In the genomic region with DNA sequence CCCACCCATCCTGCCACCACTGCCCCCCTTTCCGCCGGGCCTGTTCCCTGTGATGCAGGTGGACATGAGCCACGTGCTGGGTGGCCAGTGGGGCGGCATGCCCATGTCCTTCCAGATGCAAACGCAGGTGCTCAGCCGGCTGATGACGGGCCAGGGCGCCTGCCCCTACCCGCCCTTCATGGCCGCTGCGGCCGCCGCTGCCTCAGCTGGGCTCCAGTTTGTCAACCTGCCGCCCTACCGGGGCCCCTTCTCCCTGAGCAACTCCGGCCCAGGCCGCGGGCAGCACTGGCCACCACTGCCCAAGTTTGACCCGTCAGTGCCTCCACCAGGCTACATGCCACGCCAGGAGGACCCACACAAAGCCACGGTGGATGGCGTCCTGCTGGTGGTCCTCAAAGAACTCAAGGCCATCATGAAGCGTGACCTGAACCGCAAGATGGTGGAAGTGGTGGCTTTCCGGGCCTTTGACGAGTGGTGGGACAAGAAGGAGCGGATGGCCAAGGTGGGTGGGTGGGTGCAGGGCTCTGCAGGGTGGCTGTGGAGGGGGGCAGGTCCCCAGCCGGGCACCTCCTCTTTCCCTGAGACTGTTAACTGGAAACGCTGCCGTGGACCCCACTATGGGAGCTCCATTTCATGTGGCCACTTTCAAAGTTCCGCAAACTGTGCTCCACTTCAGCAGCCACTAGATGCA, we compare ENCODE assay signal across 1 cellular context.
TF ChIP-seq lines count a peak whose summit lies in the region.

No MANE protein-coding gene starts in this region.

TF ChIP-seq in K562, 482 proteins besides CTCF, POLR2A, EP300 and RAD21:
- TF ChIP-seq, protein P1, sequence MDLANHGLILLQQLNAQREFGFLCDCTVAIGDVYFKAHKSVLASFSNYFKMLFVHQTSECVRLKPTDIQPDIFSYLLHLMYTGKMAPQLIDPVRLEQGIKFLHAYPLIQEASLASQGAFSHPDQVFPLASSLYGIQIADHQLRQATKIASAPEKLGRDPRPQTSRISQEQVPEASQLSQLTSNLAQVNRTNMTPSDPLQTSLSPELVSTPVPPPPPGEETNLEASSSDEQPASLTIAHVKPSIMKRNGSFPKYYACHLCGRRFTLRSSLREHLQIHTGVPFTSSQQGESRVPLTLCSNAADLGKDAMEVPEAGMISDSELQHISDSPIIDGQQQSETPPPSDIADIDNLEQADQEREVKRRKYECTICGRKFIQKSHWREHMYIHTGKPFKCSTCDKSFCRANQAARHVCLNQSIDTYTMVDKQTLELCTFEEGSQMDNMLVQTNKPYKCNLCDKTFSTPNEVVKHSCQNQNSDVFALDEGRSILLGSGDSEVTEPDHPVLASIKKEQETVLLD (IDR thresholded peaks at IDR 0.05): no peak
- TF ChIP-seq PCBP2 (IDR thresholded peaks at IDR 0.05; ENCODE audit: low read depth, low read length, poor library complexity, severe bottlenecking): no peak
- no peak for TF ChIP-seq DMBX1 (CRISPR knock-in tag; IDR thresholded peaks at IDR 0.05; ENCODE audit: borderline replicate concordance)
- TF ChIP-seq POLR2G (IDR thresholded peaks at IDR 0.05; ENCODE audit: low read depth, low read length): peak; percentile 54
- TF ChIP-seq DIDO1 (tag; IDR thresholded peaks at IDR 0.05; ENCODE audit: low read depth): no peak
- TF ChIP-seq, protein P2, sequence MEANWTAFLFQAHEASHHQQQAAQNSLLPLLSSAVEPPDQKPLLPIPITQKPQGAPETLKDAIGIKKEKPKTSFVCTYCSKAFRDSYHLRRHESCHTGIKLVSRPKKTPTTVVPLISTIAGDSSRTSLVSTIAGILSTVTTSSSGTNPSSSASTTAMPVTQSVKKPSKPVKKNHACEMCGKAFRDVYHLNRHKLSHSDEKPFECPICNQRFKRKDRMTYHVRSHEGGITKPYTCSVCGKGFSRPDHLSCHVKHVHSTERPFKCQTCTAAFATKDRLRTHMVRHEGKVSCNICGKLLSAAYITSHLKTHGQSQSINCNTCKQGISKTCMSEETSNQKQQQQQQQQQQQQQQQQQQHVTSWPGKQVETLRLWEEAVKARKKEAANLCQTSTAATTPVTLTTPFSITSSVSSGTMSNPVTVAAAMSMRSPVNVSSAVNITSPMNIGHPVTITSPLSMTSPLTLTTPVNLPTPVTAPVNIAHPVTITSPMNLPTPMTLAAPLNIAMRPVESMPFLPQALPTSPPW (CRISPR knock-in tag; IDR thresholded peaks at IDR 0.05): no peak
- TF ChIP-seq CC2D1A (IDR thresholded peaks at IDR 0.05): no peak
- TF ChIP-seq SPI1 (IDR thresholded peaks at IDR 0.05; ENCODE audit: borderline replicate concordance, low read depth, low read length): no peak
- peak; percentile 59 for TF ChIP-seq RBFOX2 (IDR thresholded peaks at IDR 0.05; ENCODE audit: low read depth, low read length)
- TF ChIP-seq, protein P3, sequence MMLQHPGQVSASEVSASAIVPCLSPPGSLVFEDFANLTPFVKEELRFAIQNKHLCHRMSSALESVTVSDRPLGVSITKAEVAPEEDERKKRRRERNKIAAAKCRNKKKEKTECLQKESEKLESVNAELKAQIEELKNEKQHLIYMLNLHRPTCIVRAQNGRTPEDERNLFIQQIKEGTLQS (IDR thresholded peaks at IDR 0.05): no peak
- TF ChIP-seq, protein P3 (CRISPR knock-in tag; conservative IDR thresholded peaks at IDR 0.05): no peak
- no peak for TF ChIP-seq TEAD4 (IDR thresholded peaks at IDR 0.05; ENCODE audit: low read length)
- no peak for TF ChIP-seq TEAD4 (CRISPR knock-in tag; IDR thresholded peaks at IDR 0.05; ENCODE audit: borderline replicate concordance)
- no peak for TF ChIP-seq ZNF764 (CRISPR knock-in tag; IDR thresholded peaks at IDR 0.05; ENCODE audit: low read depth)
- no peak for TF ChIP-seq TCF7 (IDR thresholded peaks at IDR 0.05; ENCODE audit: borderline replicate concordance)
- TF ChIP-seq FOXJ3 (CRISPR knock-in tag; IDR thresholded peaks at IDR 0.05): no peak
- no peak for TF ChIP-seq DPF2 (IDR thresholded peaks at IDR 0.05)
- no peak for TF ChIP-seq NR2C2 (CRISPR knock-in tag; IDR thresholded peaks at IDR 0.05)
- TF ChIP-seq NR2C2 (tag; IDR thresholded peaks at IDR 0.05): no peak
- TF ChIP-seq, protein P4, sequence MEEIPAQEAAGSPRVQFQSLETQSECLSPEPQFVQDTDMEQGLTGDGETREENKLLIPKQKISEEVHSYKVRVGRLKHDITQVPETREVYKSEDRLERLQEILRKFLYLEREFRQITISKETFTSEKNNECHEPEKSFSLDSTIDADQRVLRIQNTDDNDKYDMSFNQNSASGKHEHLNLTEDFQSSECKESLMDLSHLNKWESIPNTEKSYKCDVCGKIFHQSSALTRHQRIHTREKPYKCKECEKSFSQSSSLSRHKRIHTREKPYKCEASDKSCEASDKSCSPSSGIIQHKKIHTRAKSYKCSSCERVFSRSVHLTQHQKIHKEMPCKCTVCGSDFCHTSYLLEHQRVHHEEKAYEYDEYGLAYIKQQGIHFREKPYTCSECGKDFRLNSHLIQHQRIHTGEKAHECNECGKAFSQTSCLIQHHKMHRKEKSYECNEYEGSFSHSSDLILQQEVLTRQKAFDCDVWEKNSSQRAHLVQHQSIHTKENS (CRISPR knock-in tag; IDR thresholded peaks at IDR 0.05): no peak
TF ChIP-seq in K562: peak in this region for 2.
